ENCODE assay signal across 16 cellular contexts in the genomic region with DNA sequence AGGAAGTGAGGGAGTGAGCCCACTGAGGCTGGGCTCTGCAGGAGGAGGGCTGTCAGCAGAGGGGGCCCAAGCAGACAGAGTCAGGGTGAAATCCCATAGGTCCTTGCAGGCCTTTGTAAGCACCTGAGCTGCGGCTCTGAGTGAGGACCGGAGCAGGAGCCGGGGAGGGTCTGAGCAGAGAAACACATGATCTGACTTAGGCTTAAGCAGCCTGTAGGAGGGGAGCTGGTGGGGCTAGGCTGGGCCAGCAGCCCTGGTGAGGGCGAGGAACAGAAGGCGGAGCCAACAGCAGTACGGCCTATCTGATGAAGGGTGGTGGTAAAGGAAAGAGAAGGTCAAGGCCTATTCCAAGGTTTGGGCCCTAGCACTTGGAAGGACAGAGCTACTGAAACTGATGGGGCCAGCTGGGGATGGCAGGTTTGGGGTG. TPM values are rescaled to one million over a fixed set of nuclear protein-coding genes. Genes with fewer than 3 reads are reported as not detected.
A peak's percentile ranks its signal among the peaks of the same experiment; 100 is the strongest.
DNase-seq lines count a peak whose midpoint lies in the region; ATAC-seq, FAIRE-seq and TF ChIP-seq lines count a peak whose summit lies in the region.
"Had no signal": no experiment of that assay in that cellular context is flagged by ENCODE, and none has a peak within 500 bp of the region (broad histone marks: within the 10 kb centered on the region; RNA-seq: fewer than 3 reads in every experiment).

No MANE protein-coding gene starts in this region.

- H3K4ac ChIP-seq in neuronal stem cell (ENCODE audit: low read length), result no peak overlapping the region

- no peak for TF ChIP-seq CTCF in endothelial cell of umbilical vein (IDR thresholded peaks at IDR 0.05; ENCODE audit: extremely low read depth in 1 of 2, insufficient read depth in 1 of 2, low read depth in 1 of 2, low read length in 2 of 2)

- H3K4me3 ChIP-seq in endothelial cell of umbilical vein (replicated peaks in 1 of 3; ENCODE audit: insufficient read depth in 1 of 3, low read depth in 1 of 3, low read length in 3 of 3), result no peak overlapping the region
- H3K4me3 ChIP-seq in neuronal stem cell (ENCODE audit: low read length in 2 of 2), result no peak overlapping the region
- H3K4me3 ChIP-seq: lung, upper lobe of right lung had no signal

- H3K27ac Mint-ChIP-seq in stimulated activated effector memory CD8-positive, alpha-beta T cell treated with anti-CD3 and anti-CD28 coated beads, Interleukin-12 subunit alpha, Interleukin-12 subunit beta, amount 100 ng/mL, for 72 hours, result no peak overlapping the region
- H3K27ac Mint-ChIP-seq: activated B cell treated with CpG ODN at 0.5 μM for 24 hours; activated naive CD8-positive, alpha-beta T cell treated with anti-CD3 and anti-CD28 coated beads, Interleukin-2, amount 10 ng/mL, durations not matched to agents 7 days and 5 days had no signal

- no peak overlapping the region for H4K91ac ChIP-seq in neuronal stem cell (ENCODE audit: low read depth, low read length, poor library complexity)

- H3K79me1 ChIP-seq in neuronal stem cell (ENCODE audit: low read depth, low read length), result no peaks in the 10 kb centered on the region

- no peak overlapping the region for H2BK5ac ChIP-seq in neuronal stem cell (ENCODE audit: low read length)

- POLR2A ChIA-PET in endothelial cell of umbilical vein (lab: Charles Lee), result no interaction called here

- no peaks in the 10 kb centered on the region for H3K79me2 ChIP-seq in endothelial cell of umbilical vein (ENCODE audit: control insufficient read depth, insufficient read depth, low read length)
- H3K79me2 ChIP-seq: parathyroid adenoma had no signal

- peak overlapping the region; percentile 78 for H2BK15ac ChIP-seq in neuronal stem cell (ENCODE audit: low read length)

- TF ChIP-seq POLR2A in endothelial cell of umbilical vein (IDR thresholded peaks at IDR 0.05; ENCODE audit: low read depth, low read length), result no peak

- CTCF ChIA-PET in endothelial cell of umbilical vein (lab: Charles Lee), result interaction anchor here (0.9 to 1.7 kb wide), 3 partner anchors 38 to 410 kb away, joined by 3 read pairs; no protein-coding TSS in a partner anchor

- no peak overlapping the region for H3K14ac ChIP-seq in neuronal stem cell (ENCODE audit: low read length)

- FAIRE-seq in endothelial cell of umbilical vein (lab: Jason Lieb, UNC), result no peak

- intact Hi-C loops in endothelial cell of umbilical vein (cut with micrococcal nuclease), result loop anchor here (10.0 kb wide), 1 partner anchor 345 kb away; a partner anchor contains a TSS

- DNase-seq in ELF-1 (ENCODE audit: low read depth, low spot score), result peak; percentile 81
- peak; percentile 93 for DNase-seq in NCI-H82 (lab: John Stamatoyannopoulos, UW)
- no peak for DNase-seq in endothelial cell of umbilical vein (ENCODE audit: low read depth, low spot score)
- DNase-seq in neuronal stem cell (ENCODE audit: low spot score), result no peak
- no peak for DNase-seq in NCI-H2029 (lab: John Stamatoyannopoulos, UW)
- DNase-seq in stimulated activated effector memory CD8-positive, alpha-beta T cell treated with anti-CD3 and anti-CD28 coated beads, Interleukin-12 subunit alpha, Interleukin-12 subunit beta, amount 100 ng/mL, for 72 hours (ENCODE audit: low spot score in 2 of 2), result no peak
- DNase-seq: activated B cell treated with CpG ODN at 0.5 μM for 24 hours; activated naive CD8-positive, alpha-beta T cell treated with anti-CD3 and anti-CD28 coated beads, Interleukin-2, amount 10 ng/mL, durations not matched to agents 7 days and 5 days; AML-193; hippocampal formation; NCI-H2029 treated with DMSO at 0.1 percent for 48 hours; upper lobe of right lung had no signal

- H2BK120ac ChIP-seq in neuronal stem cell (ENCODE audit: low read depth, low read length), result no peak overlapping the region

- H3K36me3 ChIP-seq in endothelial cell of umbilical vein (ENCODE audit: control insufficient read depth in 2 of 2, extremely low read depth in 1 of 2, insufficient read depth in 2 of 2, low read length in 2 of 2) (no peaks in the 10 kb centered on the region), neuronal stem cell (replicated peaks in 1 of 2; ENCODE audit: control insufficient read depth in 2 of 2, insufficient read depth in 2 of 2, low read length in 2 of 2) (no peaks in the 10 kb centered on the region)
- H3K36me3 ChIP-seq: upper lobe of right lung had no signal

- no TSS peak for BruUV-seq in endothelial cell of umbilical vein (replicated peaks; lab: Mats Ljungman, UMichigan)

- H2AK5ac ChIP-seq in neuronal stem cell (ENCODE audit: low read depth, low read length), result peak overlapping the region; percentile 9

- peak overlapping the region; percentile 11 for H2BK12ac ChIP-seq in neuronal stem cell (ENCODE audit: low read length)

- dilution Hi-C loops in endothelial cell of umbilical vein (cut with MboI; ENCODE audit: extremely low pct_ligation_motif_present, low sequenced_read_pairs), result no loop called here

- H4K20me1 ChIP-seq in endothelial cell of umbilical vein (replicated peaks; ENCODE audit: control insufficient read depth, extremely low read depth, insufficient read depth, low read length), result no peaks in the 10 kb centered on the region

- no peaks in the 10 kb centered on the region for H3K9me1 ChIP-seq in endothelial cell of umbilical vein (replicated peaks; ENCODE audit: control insufficient read depth, extremely low read depth, insufficient read depth, low read length)

- no peaks in the 10 kb centered on the region for H3K27me3 ChIP-seq in endothelial cell of umbilical vein (ENCODE audit: control insufficient read depth in 2 of 2, insufficient read depth in 2 of 2, low read length in 2 of 2)
- H3K27me3 ChIP-seq in neuronal stem cell (ENCODE audit: control insufficient read depth in 3 of 3, insufficient read depth in 3 of 3, low read depth in 1 of 3, low read length in 3 of 3), result no peaks in the 10 kb centered on the region
- H3K27me3 ChIP-seq: upper lobe of right lung had no signal

- peak overlapping the region; percentile 41 for H2AFZ ChIP-seq in endothelial cell of umbilical vein (ENCODE audit: low read depth, low read length)
- H2AFZ ChIP-seq in neuronal stem cell (ENCODE audit: low read length), result peak overlapping the region; percentile 83
- H2AFZ ChIP-seq: parathyroid adenoma had no signal

- H3K4me1 Mint-ChIP-seq in stimulated activated effector memory CD8-positive, alpha-beta T cell treated with anti-CD3 and anti-CD28 coated beads, Interleukin-12 subunit alpha, Interleukin-12 subunit beta, amount 100 ng/mL, for 72 hours, result peaks cover 51% of the 10 kb centered on the region

- H3K4me2 ChIP-seq in endothelial cell of umbilical vein (ENCODE audit: insufficient read depth, low read length), result no peak overlapping the region
- no peak overlapping the region for H3K4me2 ChIP-seq in neuronal stem cell (ENCODE audit: insufficient read depth, low read length, poor library complexity, severe bottlenecking)

- no peaks in the 10 kb centered on the region for H3K9me3 Mint-ChIP-seq in stimulated activated effector memory CD8-positive, alpha-beta T cell treated with anti-CD3 and anti-CD28 coated beads, Interleukin-12 subunit alpha, Interleukin-12 subunit beta, amount 100 ng/mL, for 72 hours
- H3K9me3 Mint-ChIP-seq: activated B cell treated with CpG ODN at 0.5 μM for 24 hours; activated naive CD8-positive, alpha-beta T cell treated with anti-CD3 and anti-CD28 coated beads, Interleukin-2, amount 10 ng/mL, durations not matched to agents 7 days and 5 days had no signal

- WGBS in neuronal stem cell (ENCODE audit: extremely low coverage in 2 of 2, insufficient read length in 2 of 2, insufficient replicate concordance in 1 of 2), 2 donors, result no CpG with 5 or more reads among the region's 6 CpGs

- H3K27ac ChIP-seq in endothelial cell of umbilical vein (ENCODE audit: insufficient read depth, low read depth, low read length) (peak overlapping the region; percentile 99), neuronal stem cell (replicated peaks; ENCODE audit: low read length) (no peak overlapping the region)
- H3K27ac ChIP-seq: parathyroid adenoma, upper lobe of right lung had no signal

- ATAC-seq in HG02840 (IDR thresholded peaks at IDR 0.05; ENCODE audit: low FRiP score, unreplicated experiment), result no peak
- no peak for ATAC-seq in GM21717 (IDR thresholded peaks at IDR 0.05; ENCODE audit: unreplicated experiment)
- ATAC-seq in stimulated activated effector memory CD8-positive, alpha-beta T cell treated with anti-CD3 and anti-CD28 coated beads, Interleukin-12 subunit alpha, Interleukin-12 subunit beta, amount 100 ng/mL, for 72 hours, result no peak
- ATAC-seq: upper lobe of right lung had no signal

- no peak overlapping the region for H3K23ac ChIP-seq in neuronal stem cell (ENCODE audit: low read depth, low read length, poor library complexity)

- H3K4me1 ChIP-seq in endothelial cell of umbilical vein (ENCODE audit: control insufficient read depth, extremely low read depth, insufficient read depth, low read length) (peaks cover 49% of the 10 kb centered on the region), neuronal stem cell (ENCODE audit: control insufficient read depth in 2 of 2, insufficient read depth in 1 of 2, low read depth in 1 of 2, low read length in 2 of 2) (peaks cover 34 to 35% of the 10 kb centered on the region in 2 donors)
- H3K4me1 ChIP-seq: parathyroid adenoma had no signal

- no peaks in the 10 kb centered on the region for H3K9me3 ChIP-seq in endothelial cell of umbilical vein (replicated peaks; ENCODE audit: control insufficient read depth, insufficient read depth, low read length)
- H3K9me3 ChIP-seq in neuronal stem cell (replicated peaks in 1 of 2; ENCODE audit: control insufficient read depth in 2 of 2, insufficient read depth in 1 of 2, low read depth in 1 of 2, low read length in 2 of 2), result peaks cover 5 to 6% of the 10 kb centered on the region in 2 donors
- H3K9me3 ChIP-seq: upper lobe of right lung had no signal

- peak overlapping the region; percentile 1 for H3K18ac ChIP-seq in neuronal stem cell (ENCODE audit: low read length)

- H3K9ac ChIP-seq in endothelial cell of umbilical vein (replicated peaks; ENCODE audit: extremely low read depth, insufficient read depth, low read length), result peak overlapping the region; percentile 47
- no peak overlapping the region for H3K9ac ChIP-seq in neuronal stem cell (ENCODE audit: low read depth, low read length, poor library complexity)
- H3K9ac ChIP-seq: parathyroid adenoma had no signal

- H4K8ac ChIP-seq in neuronal stem cell (ENCODE audit: low read depth, low read length), result no peak overlapping the region

- no peaks in the 10 kb centered on the region for H3K36me3 Mint-ChIP-seq in stimulated activated effector memory CD8-positive, alpha-beta T cell treated with anti-CD3 and anti-CD28 coated beads, Interleukin-12 subunit alpha, Interleukin-12 subunit beta, amount 100 ng/mL, for 72 hours
- H3K36me3 Mint-ChIP-seq: activated naive CD8-positive, alpha-beta T cell treated with anti-CD3 and anti-CD28 coated beads, Interleukin-2, amount 10 ng/mL, durations not matched to agents 7 days and 5 days had no signal

- H3K4me3 Mint-ChIP-seq in stimulated activated effector memory CD8-positive, alpha-beta T cell treated with anti-CD3 and anti-CD28 coated beads, Interleukin-12 subunit alpha, Interleukin-12 subunit beta, amount 100 ng/mL, for 72 hours, result no peak overlapping the region
- H3K4me3 Mint-ChIP-seq: activated B cell treated with CpG ODN at 0.5 μM for 24 hours; activated naive CD8-positive, alpha-beta T cell treated with anti-CD3 and anti-CD28 coated beads, Interleukin-2, amount 10 ng/mL, durations not matched to agents 7 days and 5 days had no signal

RNA-seq across cellular contexts. Expression of a gene that starts 26.9 kb away (rescaled TPM):
- total RNA-seq in endothelial cell of umbilical vein, result 5.1 and 7.1 TPM in 2 replicates
- polyA plus RNA-seq in endothelial cell of umbilical vein, result 3.4 and 4.0 TPM in 2 replicates
- 1.6 and 2.0 TPM in 2 replicates for polyA plus RNA-seq in endothelial cell of umbilical vein (2011; cell fraction: cytosol; rRNA removed)
- 12.0 and 13.9 TPM in 2 replicates for polyA plus RNA-seq in endothelial cell of umbilical vein (2011; cell fraction: nucleus; rRNA removed)
- polyA plus RNA-seq in endothelial cell of umbilical vein (2012), result 1.7 and 1.9 TPM in 2 replicates
- polyA minus RNA-seq in endothelial cell of umbilical vein, result 3.9 and 6.0 TPM in 2 replicates
- 2.7 TPM for polyA minus RNA-seq in endothelial cell of umbilical vein (2011; cell fraction: cytosol; rRNA and poly(A)+ RNA removed)
- 6.1 and 6.7 TPM in 2 replicates for polyA minus RNA-seq in endothelial cell of umbilical vein (2011; cell fraction: nucleus; rRNA and poly(A)+ RNA removed)
- 9.3 TPM for polyA plus RNA-seq in neuronal stem cell (2013, experiment 1 of 2)
- polyA plus RNA-seq in neuronal stem cell (2013, experiment 2 of 2), result 9.2 TPM

Comparison
In these comparisons a context has a peak if more than half of its experiments do, and no peak if none do; other contexts are left out.
1. DNase-seq: peak in ELF-1 (single experiment) and NCI-H82 (single experiment); none in endothelial cell of umbilical vein (single experiment), neuronal stem cell (single experiment), NCI-H2029 (single experiment) and stimulated activated effector memory CD8-positive, alpha-beta T cell treated with anti-CD3 and anti-CD28 coated beads, Interleukin-12 subunit alpha, Interleukin-12 subunit beta, amount 100 ng/mL, for 72 hours (0 of 2).